ENCODE assay signal across 1 cellular context in the genomic region with DNA sequence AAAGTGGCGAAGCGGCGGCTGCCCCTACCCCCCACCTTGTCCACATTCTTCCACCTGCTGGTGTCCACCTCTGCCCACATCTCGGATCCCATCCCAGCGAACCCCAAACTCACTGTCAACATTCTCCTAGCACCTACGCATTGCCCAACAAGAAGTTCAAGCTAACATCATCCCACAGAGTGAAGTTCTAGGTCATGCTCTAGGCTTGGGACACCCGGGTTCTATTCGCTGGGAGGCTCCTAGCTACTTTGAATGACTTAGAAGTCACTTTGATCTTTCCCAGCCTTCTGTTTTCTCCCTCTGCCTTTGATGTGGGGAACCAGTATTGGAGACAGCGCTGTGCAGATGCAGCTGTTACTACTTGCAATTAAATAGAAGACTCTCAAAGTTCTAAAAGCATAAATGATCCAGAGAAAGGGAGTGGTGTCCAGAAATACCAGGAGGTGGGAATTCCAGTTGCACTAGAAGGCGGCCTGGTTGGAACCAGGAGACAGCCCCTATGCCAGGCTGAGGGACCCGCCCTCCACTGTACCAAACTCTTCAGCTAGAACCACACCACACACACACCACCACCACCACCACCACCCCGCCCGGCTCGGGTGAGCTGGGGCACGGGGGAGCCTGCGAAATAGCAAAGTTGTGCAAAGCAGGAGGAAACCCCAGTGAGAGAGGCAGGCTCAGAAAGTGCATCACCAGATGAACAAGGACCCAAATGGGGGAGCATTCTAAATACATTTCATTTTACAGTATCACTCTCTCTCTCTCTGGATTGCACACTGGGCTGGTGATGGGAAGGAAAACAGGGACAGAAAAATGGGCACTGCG.
TF ChIP-seq lines count a peak whose summit lies in the region.

No MANE protein-coding gene starts in this region.

TF ChIP-seq in HEK293T, 16 proteins besides CTCF, POLR2A, EP300 and RAD21:
- TF ChIP-seq ZNF384 (IDR thresholded peaks at IDR 0.05): no peak
